In the genomic region with DNA sequence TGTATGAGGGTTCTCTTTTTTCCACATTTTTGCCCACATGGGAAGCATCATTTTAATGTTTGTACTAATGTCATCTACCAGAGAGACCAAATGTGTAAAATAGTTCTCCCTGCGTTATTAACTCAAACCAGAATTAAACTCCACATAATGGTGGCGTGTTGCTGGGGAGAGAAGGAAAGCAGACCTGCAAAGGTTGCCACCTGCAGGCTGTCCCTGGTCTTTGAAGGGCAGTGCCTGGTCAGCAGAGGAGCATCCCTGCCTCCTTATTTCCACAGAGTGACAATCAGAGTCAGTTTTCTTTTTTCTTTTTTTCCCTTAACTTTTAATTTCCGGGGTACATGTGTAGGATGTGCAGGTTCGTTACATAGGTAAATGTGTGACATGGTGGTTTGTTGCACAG, we compare ENCODE assay signal across 14 cellular contexts.
DNase-seq lines count a peak whose midpoint lies in the region; ATAC-seq and TF ChIP-seq lines count a peak whose summit lies in the region.
"Had no signal": no experiment of that assay in that cellular context is flagged by ENCODE, and none has a peak within 500 bp of the region (broad histone marks: within the 10 kb centered on the region; RNA-seq: fewer than 3 reads in every experiment).

No MANE protein-coding gene starts in this region.

- no peaks in the 10 kb centered on the region for H3K27me3 ChIP-seq in iPS DF 6.9 (ENCODE audit: control insufficient read depth, insufficient read depth, low read length)
- no peaks in the 10 kb centered on the region for H3K27me3 ChIP-seq in PC-9 (ENCODE audit: insufficient read depth, low read depth)
- no peaks in the 10 kb centered on the region; the same call in 1 of the 2 replicates for H3K27me3 ChIP-seq in SJCRH30

- H3K36me3 ChIP-seq in iPS DF 6.9 (ENCODE audit: control insufficient read depth, insufficient read depth, low read length) (no peaks in the 10 kb centered on the region), PC-9 (ENCODE audit: low read depth) (no peaks in the 10 kb centered on the region), SJCRH30 (no peaks in the 10 kb centered on the region)

- H3K27ac ChIP-seq in 22Rv1 (no peak overlapping the region), VCaP (no peak overlapping the region), iPS DF 6.9 (ENCODE audit: low read length) (no peak overlapping the region), PC-9 (no peak overlapping the region), SJCRH30 (no peak overlapping the region)

- DNase-seq in HCEC 1CT, result peak; percentile 4
- peak; percentile 18 for DNase-seq in iPS DF 6.9 (ENCODE audit: low read depth, low spot score)
- no peak for DNase-seq in PC-9
- no peak for DNase-seq in SJCRH30
- DNase-seq: ACHN, aorta, cortex of kidney, hypothalamus, NCI-H1048, NCI-H226 had no signal

- intact Hi-C loops in PC-9 (cut with micrococcal nuclease; ENCODE audit: unreplicated experiment), result loop anchor here (10.0 kb wide), 2 partner anchors 85 to 215 kb away; a partner anchor contains a TSS

- no peaks in the 10 kb centered on the region for H3K4me1 ChIP-seq in iPS DF 6.9 (ENCODE audit: control insufficient read depth, insufficient read depth, low read length)
- H3K4me1 ChIP-seq in PC-9 (replicated peaks; ENCODE audit: insufficient read depth), result no peaks in the 10 kb centered on the region
- peaks cover 10% of the 10 kb centered on the region for H3K4me1 ChIP-seq in SJCRH30

- peak; percentile 26 for TF ChIP-seq CTCF in 22Rv1 (IDR thresholded peaks at IDR 0.05)
- TF ChIP-seq CTCF in VCaP (conservative IDR thresholded peaks at IDR 0.05), result peak; percentile 78
- no peak for TF ChIP-seq CTCF in PC-9 (conservative IDR thresholded peaks at IDR 0.05)

- no peaks in the 10 kb centered on the region for H4K20me1 ChIP-seq in PC-9 (ENCODE audit: insufficient read depth)

- CTCF ChIA-PET in PC-9 (lab: Charles Lee), result no interaction called here

- POLR2A ChIA-PET in PC-9 (lab: Charles Lee; ENCODE audit: unreplicated experiment), result interaction anchor here (0.6 to 0.7 kb wide), 2 partner anchors 84 to 222 kb away, joined by 3 to 4 read pairs; no protein-coding TSS in a partner anchor

- ATAC-seq in HG02885 (IDR thresholded peaks at IDR 0.05; ENCODE audit: poor library complexity, unreplicated experiment) (no peak), GM19397 (IDR thresholded peaks at IDR 0.05; ENCODE audit: unreplicated experiment) (no peak)

- H3K4me3 ChIP-seq in iPS DF 6.9 (ENCODE audit: low read length) (no peak overlapping the region), PC-9 (no peak overlapping the region), SJCRH30 (no peak overlapping the region)

- H3K4me2 ChIP-seq in PC-9, result no peak overlapping the region

- no peak overlapping the region for H2AFZ ChIP-seq in PC-9

- H3K79me2 ChIP-seq in PC-9 (ENCODE audit: low read depth), result no peaks in the 10 kb centered on the region

- H3K9me3 ChIP-seq in iPS DF 6.9 (ENCODE audit: control insufficient read depth, insufficient read depth, low read length) (no peaks in the 10 kb centered on the region), PC-9 (ENCODE audit: insufficient read depth, low read depth) (no peaks in the 10 kb centered on the region), SJCRH30 (replicated peaks) (no peaks in the 10 kb centered on the region)

- H3F3A ChIP-seq in PC-9 (ENCODE audit: insufficient read depth, low read depth), result no peaks in the 10 kb centered on the region

- BruUV-seq in PC-9 (replicated peaks; lab: Mats Ljungman, UMichigan), result no TSS peak

- no CpG with 5 or more reads among the region's 4 CpGs for WGBS in iPS DF 6.9 (ENCODE audit: insufficient coverage, insufficient read length)

- no peaks in the 10 kb centered on the region for H3K9me2 ChIP-seq in PC-9 (ENCODE audit: insufficient read depth)

Comparison
In these comparisons a context has a peak if more than half of its experiments do, and no peak if none do; other contexts are left out.
1. DNase-seq: peak in HCEC 1CT (single experiment) and iPS DF 6.9 (single experiment); none in PC-9 (0 of 2) and SJCRH30 (0 of 2).